17 cellular contexts compared by ENCODE assay signal in the genomic region with DNA sequence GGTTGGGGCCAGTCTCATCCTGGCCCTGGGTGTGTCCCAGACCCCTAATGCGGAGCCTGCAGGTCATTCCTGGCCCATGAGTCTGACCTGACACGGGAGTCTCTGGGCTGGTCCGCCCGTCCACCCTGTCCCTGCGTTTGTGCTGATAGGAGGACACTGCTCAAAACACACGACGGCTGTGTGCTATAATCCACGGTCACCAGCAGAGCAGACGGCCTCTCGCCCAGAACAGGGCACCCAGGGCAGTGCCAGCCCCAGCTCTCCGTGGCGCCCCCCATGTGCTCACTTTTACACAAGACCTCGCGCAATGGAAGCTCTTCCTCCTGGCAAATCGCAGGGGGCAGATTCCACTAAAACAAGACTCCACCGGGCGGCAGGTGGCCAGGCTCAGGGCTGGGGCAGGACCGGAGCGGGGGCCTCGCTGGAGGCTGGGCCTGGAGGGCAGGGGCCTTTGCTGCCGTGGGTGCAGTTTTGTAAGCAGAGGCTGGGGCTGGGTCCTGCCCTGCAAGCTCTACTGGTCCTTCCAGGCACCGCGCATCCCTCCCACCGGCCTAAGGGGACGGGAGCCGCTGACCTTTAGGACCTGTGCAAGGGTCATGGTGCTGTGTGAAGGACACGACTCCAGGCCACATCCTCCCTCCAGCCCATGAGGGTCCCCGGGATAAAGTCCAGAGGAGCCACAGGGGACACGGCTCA. TPM values are rescaled to one million over a fixed set of nuclear protein-coding genes. Genes with fewer than 3 reads are reported as not detected.
DNase-seq lines count a peak whose midpoint lies in the region; ATAC-seq, FAIRE-seq and TF ChIP-seq lines count a peak whose summit lies in the region.
"Had no signal": no experiment of that assay in that cellular context is flagged by ENCODE, and none has a peak within 500 bp of the region (broad histone marks: within the 10 kb centered on the region; RNA-seq: fewer than 3 reads in every experiment).

No MANE protein-coding gene starts in this region.

- no peak overlapping the region for H3K27ac Mint-ChIP-seq in activated CD8-positive, alpha-beta T cell treated with anti-CD3 and anti-CD28 coated beads for 36 hours

- CTCF ChIA-PET in activated CD8-positive, alpha-beta T cell treated with anti-CD3 and anti-CD28 coated beads for 36 hours (lab: Charles Lee) = no interaction called here

- H3K36me3 ChIP-seq in heart right ventricle (no peaks in the 10 kb centered on the region), brain microvascular endothelial cell (replicated peaks) (no peaks in the 10 kb centered on the region)
- H3K36me3 ChIP-seq: cardiac muscle cell, transverse colon had no signal

- POLR2A ChIA-PET in activated CD8-positive, alpha-beta T cell treated with anti-CD3 and anti-CD28 coated beads for 36 hours (lab: Charles Lee) = interaction anchor here (2.6 kb wide), 1 partner anchor 40 kb away, joined by 8 read pairs; no protein-coding TSS in a partner anchor

- H3K4me1 ChIP-seq in heart right ventricle = peaks cover 0 to 43% (median 6%) of the 10 kb centered on the region in 9 donors

- TF ChIP-seq CTCF in heart right ventricle (IDR thresholded peaks at IDR 0.05) = no peak
- TF ChIP-seq CTCF in activated CD8-positive, alpha-beta T cell treated with anti-CD3 and anti-CD28 coated beads for 36 hours (IDR thresholded peaks at IDR 0.05) = no peak
- TF ChIP-seq CTCF in brain microvascular endothelial cell (IDR thresholded peaks at IDR 0.05; ENCODE audit: low read depth, low read length, missing control alignments) = no peak

- in situ Hi-C loops in brain microvascular endothelial cell (cut with HindIII; ENCODE audit: low pct_ligation_motif_present, low sequenced_read_pairs) = no loop called here

- peak overlapping the region in 1 of 10 donors; percentile 89 for H3K27ac ChIP-seq in heart right ventricle
- no peak overlapping the region for H3K27ac ChIP-seq in brain microvascular endothelial cell
- H3K27ac ChIP-seq: cardiac muscle cell had no signal

- no peak for ATAC-seq in heart right ventricle
- no peak for ATAC-seq in activated CD8-positive, alpha-beta T cell treated with anti-CD3 and anti-CD28 coated beads for 36 hours

- DNase-seq in cardiac septum (ENCODE audit: low spot score) = peak; percentile 61
- DNase-seq in heart right ventricle = no peak
- DNase-seq in activated CD8-positive, alpha-beta T cell treated with anti-CD3 and anti-CD28 coated beads for 36 hours = no peak
- DNase-seq in mesenteric fat pad (ENCODE audit: low spot score) = peak; percentile 86
- DNase-seq in NCI-H1436 (lab: John Stamatoyannopoulos, UW) = no peak
- no peak for DNase-seq in frontal cortex (ENCODE audit: low spot score in 2 of 2)
- DNase-seq in brain microvascular endothelial cell = no peak
- no peak for DNase-seq in activated CD4-positive, alpha-beta T cell treated with anti-CD3 and anti-CD28 coated beads for 1 hour
- DNase-seq: activated CD4-positive, alpha-beta T cell treated with anti-CD3 and anti-CD28 coated beads for 4 hours; DMS79; NCI-H1092; NCI-H2171; RPMI8226; stimulated activated CD4-positive, alpha-beta T cell treated with anti-CD3 and anti-CD28 coated beads, Interleukin-4, amount 100 ng/mL, for 1 hour; transverse colon had no signal

- WGBS in heart right ventricle, 2 donors = 88% methylated on average over 29 of the region's 29 CpGs

- no peaks in the 10 kb centered on the region for H3K36me3 Mint-ChIP-seq in activated CD8-positive, alpha-beta T cell treated with anti-CD3 and anti-CD28 coated beads for 36 hours (ENCODE audit: low read depth)

- intact Hi-C loops in cardiac septum (cut with DNase I) (no loop called here), heart right ventricle (cut with DNase I) (loop anchor here in 1 of 10 donors (5.0 to 10.0 kb wide), 2 partner anchors 261 to 372 kb away; no protein-coding TSS in a partner anchor)
- intact Hi-C loops in activated CD8-positive, alpha-beta T cell treated with anti-CD3 and anti-CD28 coated beads for 36 hours (cut with micrococcal nuclease) = loop anchor here (5.0 kb wide), 1 partner anchor 264 kb away; no protein-coding TSS in a partner anchor

- peaks cover 0 to 7% (median 0%) of the 10 kb centered on the region in 11 donors for H3K9me3 ChIP-seq in heart right ventricle
- H3K9me3 ChIP-seq: transverse colon had no signal

- H3K4me1 Mint-ChIP-seq in activated CD8-positive, alpha-beta T cell treated with anti-CD3 and anti-CD28 coated beads for 36 hours (ENCODE audit: low read depth) = peaks cover 30% of the 10 kb centered on the region

- peak overlapping the region; percentile 21 for H3K4me3 Mint-ChIP-seq in activated CD8-positive, alpha-beta T cell treated with anti-CD3 and anti-CD28 coated beads for 36 hours
- H3K4me3 Mint-ChIP-seq: neural crest cell had no signal

- no peaks in the 10 kb centered on the region for H3K27me3 Mint-ChIP-seq in activated CD8-positive, alpha-beta T cell treated with anti-CD3 and anti-CD28 coated beads for 36 hours

- H3K4me3 ChIP-seq in heart right ventricle (no peak overlapping the region), brain microvascular endothelial cell (ENCODE audit: low read depth, low read length) (no peak overlapping the region)
- H3K4me3 ChIP-seq: cardiac muscle cell, transverse colon had no signal

- H3K27me3 ChIP-seq in heart right ventricle (peaks cover 0 to 18% (median 0%) of the 10 kb centered on the region in 7 donors), brain microvascular endothelial cell (replicated peaks) (no peaks in the 10 kb centered on the region)
- H3K27me3 ChIP-seq: cardiac muscle cell, transverse colon had no signal

- H3K9me3 Mint-ChIP-seq in activated CD8-positive, alpha-beta T cell treated with anti-CD3 and anti-CD28 coated beads for 36 hours = no peaks in the 10 kb centered on the region
- H3K9me3 Mint-ChIP-seq: neural crest cell had no signal

- no peak for FAIRE-seq in frontal cortex (lab: Jason Lieb, UNC)

RNA-seq across cellular contexts. Expression of gene SLC19A1, which starts 10.6 kb away (rescaled TPM):
- 2.7 TPM for total RNA-seq in cardiac septum
- 1 to 10 TPM; 1.5 to 8.5 (median 3.5) TPM for total RNA-seq in heart right ventricle
- polyA plus RNA-seq in heart right ventricle = 1 to 10 TPM; 3.8 to 7.2 TPM
- 10 to 100 TPM; 40.1 to 46.1 TPM for total RNA-seq in activated CD8-positive, alpha-beta T cell treated with anti-CD3 and anti-CD28 coated beads for 36 hours
- total RNA-seq in mesenteric fat pad = 21.7 TPM
- 9.0 TPM for total RNA-seq in frontal cortex

Comparison
In these comparisons a context has a peak if more than half of its experiments do, and no peak if none do; other contexts are left out.
1. DNase-seq: peak in cardiac septum (single experiment) and mesenteric fat pad (single experiment); none in heart right ventricle (0 of 2), activated CD8-positive, alpha-beta T cell treated with anti-CD3 and anti-CD28 coated beads for 36 hours (single experiment), NCI-H1436 (single experiment), frontal cortex (0 of 2), brain microvascular endothelial cell (single experiment) and activated CD4-positive, alpha-beta T cell treated with anti-CD3 and anti-CD28 coated beads for 1 hour (single experiment).